9 cellular contexts compared by ENCODE assay signal in genomic region chr10:87659571-87660483, GRCh38. TPM values are rescaled to one million over a fixed set of nuclear protein-coding genes. Genes with fewer than 3 reads are reported as not detected.
DNase-seq lines count a peak whose midpoint lies in the region; ATAC-seq, FAIRE-seq and TF ChIP-seq lines count a peak whose summit lies in the region.
"Had no signal": no experiment of that assay in that cellular context is flagged by ENCODE, and none has a peak within 500 bp of the region (broad histone marks: within the 10 kb centered on the region; RNA-seq: fewer than 3 reads in every experiment).

PAPSS2 (plus strand) TSS chr10:87659878; CDS start chr10:87659982, 104 bp downstream.

- H3K27me3 Mint-ChIP-seq in activated CD8-positive, alpha-beta T cell treated with anti-CD3 and anti-CD28 coated beads, Interleukin-2, amount 10 ng/mL, durations not matched to agents 7 days and 5 days (ENCODE audit: low read depth), result peaks cover 41% of the 10 kb centered on the region

- ATAC-seq in activated CD8-positive, alpha-beta T cell treated with anti-CD3 and anti-CD28 coated beads, Interleukin-2, amount 10 ng/mL, durations not matched to agents 7 days and 5 days, result peak; percentile 67
- ATAC-seq in upper lobe of left lung (ENCODE audit: low FRiP score in 2 of 2), result peak; percentile 83 to 91

- TF ChIP-seq POLR2A in esophagus squamous epithelium (IDR thresholded peaks at IDR 0.05) (peak in 2 of 4 donors; percentile 26 to 49), upper lobe of left lung (IDR thresholded peaks at IDR 0.05) (peak in 2 of 4 donors; percentile 17 to 84)

- CTCF ChIA-PET in activated CD8-positive, alpha-beta T cell treated with anti-CD3 and anti-CD28 coated beads, Interleukin-2, amount 10 ng/mL, durations not matched to agents 7 days and 5 days (lab: Charles Lee), result interaction anchor here (0.8 to 1.1 kb wide), 3 partner anchors 75 to 595 kb away, joined by 3 read pairs; no protein-coding TSS in a partner anchor

- H3K36me3 Mint-ChIP-seq in activated CD8-positive, alpha-beta T cell treated with anti-CD3 and anti-CD28 coated beads, Interleukin-2, amount 10 ng/mL, durations not matched to agents 7 days and 5 days (ENCODE audit: low read depth), result no peaks in the 10 kb centered on the region

- peak within 1 kb of the TSS; percentile 59 to 88 (median 75) for H3K4me3 ChIP-seq in esophagus squamous epithelium
- peak within 1 kb of the TSS; percentile 84 to 94 for H3K4me3 ChIP-seq in muscle layer of duodenum (ENCODE audit: low read depth in 1 of 2, low read length in 2 of 2)
- H3K4me3 ChIP-seq in upper lobe of left lung, result peak within 1 kb of the TSS; percentile 70 to 77 (median 75)

- TF ChIP-seq CTCF in esophagus squamous epithelium (IDR thresholded peaks at IDR 0.05), result no peak
- TF ChIP-seq CTCF in upper lobe of left lung (IDR thresholded peaks at IDR 0.05), result no peak

- POLR2A ChIA-PET in activated CD8-positive, alpha-beta T cell treated with anti-CD3 and anti-CD28 coated beads, Interleukin-2, amount 10 ng/mL, durations not matched to agents 7 days and 5 days (lab: Charles Lee), result no interaction called here

- H3K27ac Mint-ChIP-seq in activated CD8-positive, alpha-beta T cell treated with anti-CD3 and anti-CD28 coated beads, Interleukin-2, amount 10 ng/mL, durations not matched to agents 7 days and 5 days, result no peak within 1 kb of the TSS

- no peaks in the 10 kb centered on the region for H3K36me3 ChIP-seq in esophagus squamous epithelium
- H3K36me3 ChIP-seq in muscle layer of duodenum (ENCODE audit: control insufficient read depth in 1 of 2, insufficient read depth in 2 of 2, low read length in 2 of 2), result peaks cover 0 to 7% of the 10 kb centered on the region in 2 donors
- H3K36me3 ChIP-seq in upper lobe of left lung, result peaks cover 0 to 8% (median 0%) of the 10 kb centered on the region in 4 donors

- no peaks in the 10 kb centered on the region for H3K9me3 Mint-ChIP-seq in activated CD8-positive, alpha-beta T cell treated with anti-CD3 and anti-CD28 coated beads, Interleukin-2, amount 10 ng/mL, durations not matched to agents 7 days and 5 days (ENCODE audit: insufficient read depth)

- peaks cover 14% of the 10 kb centered on the region for H3K4me1 Mint-ChIP-seq in activated CD8-positive, alpha-beta T cell treated with anti-CD3 and anti-CD28 coated beads, Interleukin-2, amount 10 ng/mL, durations not matched to agents 7 days and 5 days (ENCODE audit: low read depth)

- peak within 1 kb of the TSS; percentile 64 for H3K4me3 Mint-ChIP-seq in activated CD8-positive, alpha-beta T cell treated with anti-CD3 and anti-CD28 coated beads, Interleukin-2, amount 10 ng/mL, durations not matched to agents 7 days and 5 days

- H3K27me3 ChIP-seq in esophagus squamous epithelium, result peaks cover 0 to 21% (median 3%) of the 10 kb centered on the region in 4 donors
- no peaks in the 10 kb centered on the region for H3K27me3 ChIP-seq in muscle layer of duodenum (ENCODE audit: low read depth, low read length)
- no peaks in the 10 kb centered on the region for H3K27me3 ChIP-seq in upper lobe of left lung

- no peak for TF ChIP-seq EP300 in upper lobe of left lung (IDR thresholded peaks at IDR 0.05)

- H3K27ac ChIP-seq in esophagus squamous epithelium (peak within 1 kb of the TSS; percentile 65 to 86 (median 80)), muscle layer of duodenum (ENCODE audit: low read length) (peak within 1 kb of the TSS; percentile 76), upper lobe of left lung (peak within 1 kb of the TSS; percentile 88 to 98 (median 94))

- 2% methylated on average over 12 of the region's 82 CpGs; no CpG with 5 or more reads in 1 of the 2 donors for WGBS in esophagus squamous epithelium, 2 donors
- 1 to 2% methylated on average over 24 to 48 of the region's 82 CpGs for WGBS in upper lobe of left lung, 2 donors

- FAIRE-seq in GM19239 (lab: Jason Lieb, UNC), result no peak

- intact Hi-C loops in esophagus squamous epithelium (cut with DNase I), result loop anchor here (10.0 kb wide), 2 partner anchors 115 to 125 kb away; no protein-coding TSS in a partner anchor

- DNase-seq in NCI-H1092 treated with DMSO at 0.1 percent for 48 hours (lab: John Stamatoyannopoulos, UW) (peak; percentile 6), NCI-H1092 (lab: John Stamatoyannopoulos, UW) (no peak), M059J (ENCODE audit: low read depth) (peak; percentile 69), esophagus squamous epithelium (lab: John Stamatoyannopoulos, UW) (no peak), upper lobe of left lung (peak; percentile 78 to 92), GM19239 (ENCODE audit: insufficient read length, low spot score) (no peak)
- DNase-seq in activated CD8-positive, alpha-beta T cell treated with anti-CD3 and anti-CD28 coated beads, Interleukin-2, amount 10 ng/mL, durations not matched to agents 7 days and 5 days, result no peak
- DNase-seq: DND-41 had no signal

- H3K4me1 ChIP-seq in esophagus squamous epithelium (peaks cover 11 to 43% (median 14%) of the 10 kb centered on the region in 3 donors), muscle layer of duodenum (ENCODE audit: control insufficient read depth in 1 of 2, insufficient read depth in 2 of 2, low read length in 2 of 2) (peaks cover 0 to 4% of the 10 kb centered on the region in 2 donors), upper lobe of left lung (peaks cover 26 to 58% (median 42%) of the 10 kb centered on the region in 4 donors)

- H3K9me3 ChIP-seq in esophagus squamous epithelium, result no peaks in the 10 kb centered on the region
- H3K9me3 ChIP-seq in muscle layer of duodenum (ENCODE audit: control insufficient read depth in 1 of 2, low read length in 2 of 2), result no peaks in the 10 kb centered on the region
- no peaks in the 10 kb centered on the region for H3K9me3 ChIP-seq in upper lobe of left lung

RNA-seq across cellular contexts. Expression of gene PAPSS2, which starts in this region (rescaled TPM):
- 69.1 and 81.0 TPM in 2 replicates for total RNA-seq in M059J (2014; rRNA removed; shearing (Covaris generic))
- total RNA-seq in activated CD8-positive, alpha-beta T cell treated with anti-CD3 and anti-CD28 coated beads, Interleukin-2, amount 10 ng/mL, durations not matched to agents 7 days and 5 days, result under 1 TPM in 1 of 2 experiments, not detected in 1; 0.08 TPM
- total RNA-seq in esophagus squamous epithelium (10 to 100 TPM in 3 of 4 donors, 1 to 10 TPM in 1; 1.8 to 13.3 (median 11.0) TPM), upper lobe of left lung (100 to 1,000 TPM in 5 of 6 donors, 10 to 100 TPM in 1; 48.2 to 217 (median 159) TPM)

Comparison
In these comparisons a context has a peak if more than half of its experiments do, and no peak if none do; other contexts are left out.
1. DNase-seq: peak in NCI-H1092 treated with DMSO at 0.1 percent for 48 hours (single experiment), M059J (single experiment) and upper lobe of left lung (2 of 2); none in NCI-H1092 (single experiment), activated CD8-positive, alpha-beta T cell treated with anti-CD3 and anti-CD28 coated beads, Interleukin-2, amount 10 ng/mL, durations not matched to agents 7 days and 5 days (single experiment), esophagus squamous epithelium (single experiment) and GM19239 (single experiment).
2. Peak in ATAC-seq in activated CD8-positive, alpha-beta T cell treated with anti-CD3 and anti-CD28 coated beads, Interleukin-2, amount 10 ng/mL, durations not matched to agents 7 days and 5 days; RNA of the gene not detected or under 1 TPM.
3. Peak in every context shown above with its lines, with median percentiles within 50 percentile points of each other: H3K27ac ChIP-seq and H3K4me3 ChIP-seq.